ENCODE assay signal across 20 cellular contexts in genomic region chr13:99295488-99296252, GRCh38. TPM values are rescaled to one million over a fixed set of nuclear protein-coding genes. Genes with fewer than 3 reads are reported as not detected.
DNase-seq lines count a peak whose midpoint lies in the region; ATAC-seq lines count a peak whose summit lies in the region.
"Had no signal": no experiment of that assay in that cellular context is flagged by ENCODE, and none has a peak within 500 bp of the region (broad histone marks: within the 10 kb centered on the region; RNA-seq: fewer than 3 reads in every experiment).

No MANE protein-coding gene starts in this region.

- ATAC-seq in CD4-positive, CD25-positive, alpha-beta regulatory T cell (ENCODE audit: low read depth in 2 of 2) = no peak
- ATAC-seq in activated CD8-positive, alpha-beta T cell treated with anti-CD3 and anti-CD28 coated beads, Interleukin-2, amount 10 ng/mL, durations not matched to agents 7 days and 5 days = no peak
- ATAC-seq in HG02981 (IDR thresholded peaks at IDR 0.05; ENCODE audit: unreplicated experiment) = no peak
- no peak for ATAC-seq in HG02623 (IDR thresholded peaks at IDR 0.05; ENCODE audit: unreplicated experiment)
- no peak for ATAC-seq in left lobe of liver
- ATAC-seq in HG03108 (IDR thresholded peaks at IDR 0.05; ENCODE audit: unreplicated experiment) = no peak
- ATAC-seq: upper lobe of right lung had no signal

- no peaks in the 10 kb centered on the region for H3K9me3 ChIP-seq in CD4-positive, CD25-positive, alpha-beta regulatory T cell (ENCODE audit: control insufficient read depth in 2 of 2, low read length in 2 of 2)
- no peaks in the 10 kb centered on the region for H3K9me3 ChIP-seq in CD8-positive, alpha-beta memory T cell (ENCODE audit: low read length)
- H3K9me3 ChIP-seq: BE2C, stomach, upper lobe of right lung had no signal

- H3K9me3 Mint-ChIP-seq in CD4-positive, CD25-positive, alpha-beta regulatory T cell = no peaks in the 10 kb centered on the region
- H3K9me3 Mint-ChIP-seq in CD8-positive, alpha-beta memory T cell = no peaks in the 10 kb centered on the region
- no peaks in the 10 kb centered on the region for H3K9me3 Mint-ChIP-seq in activated CD8-positive, alpha-beta T cell treated with anti-CD3 and anti-CD28 coated beads, Interleukin-2, amount 10 ng/mL, durations not matched to agents 7 days and 5 days (ENCODE audit: insufficient read depth)
- H3K9me3 Mint-ChIP-seq in immature natural killer cell = no peaks in the 10 kb centered on the region
- H3K9me3 Mint-ChIP-seq: endodermal cell had no signal

- peaks cover 33% of the 10 kb centered on the region for H3K36me3 Mint-ChIP-seq in CD4-positive, CD25-positive, alpha-beta regulatory T cell
- H3K36me3 Mint-ChIP-seq in CD8-positive, alpha-beta memory T cell = peaks cover 16 to 78% (median 33%) of the 10 kb centered on the region in 3 donors
- H3K36me3 Mint-ChIP-seq in activated CD8-positive, alpha-beta T cell treated with anti-CD3 and anti-CD28 coated beads, Interleukin-2, amount 10 ng/mL, durations not matched to agents 7 days and 5 days (ENCODE audit: low read depth) = peaks cover 55% of the 10 kb centered on the region
- peaks cover 6 to 21% (median 13%) of the 10 kb centered on the region in 3 donors for H3K36me3 Mint-ChIP-seq in immature natural killer cell

- peak overlapping the region; percentile 96 for H3K4me3 ChIP-seq in CD4-positive, CD25-positive, alpha-beta regulatory T cell (ENCODE audit: low read depth, low read length)
- no peak overlapping the region for H3K4me3 ChIP-seq in CD8-positive, alpha-beta memory T cell (ENCODE audit: low read length)
- H3K4me3 ChIP-seq: stomach, upper lobe of right lung had no signal

- H3K27me3 ChIP-seq in CD4-positive, CD25-positive, alpha-beta regulatory T cell (ENCODE audit: control insufficient read depth, insufficient read depth, low read length) = no peaks in the 10 kb centered on the region
- no peaks in the 10 kb centered on the region for H3K27me3 ChIP-seq in CD8-positive, alpha-beta memory T cell (ENCODE audit: insufficient read depth, low read length, poor library complexity, severe bottlenecking)
- H3K27me3 ChIP-seq: BE2C, stomach, upper lobe of right lung had no signal

- H3K4me1 Mint-ChIP-seq in CD4-positive, CD25-positive, alpha-beta regulatory T cell = peaks cover 61 to 86% (median 73%) of the 10 kb centered on the region in 4 donors
- H3K4me1 Mint-ChIP-seq in CD8-positive, alpha-beta memory T cell = peaks cover 76 to 98% (median 96%) of the 10 kb centered on the region in 3 donors
- H3K4me1 Mint-ChIP-seq in activated CD8-positive, alpha-beta T cell treated with anti-CD3 and anti-CD28 coated beads, Interleukin-2, amount 10 ng/mL, durations not matched to agents 7 days and 5 days (ENCODE audit: low read depth) = peaks cover 69% of the 10 kb centered on the region
- H3K4me1 Mint-ChIP-seq in immature natural killer cell = peaks cover 50 to 83% of the 10 kb centered on the region in 2 donors

- H3K27me3 Mint-ChIP-seq in CD4-positive, CD25-positive, alpha-beta regulatory T cell = no peaks in the 10 kb centered on the region
- H3K27me3 Mint-ChIP-seq in CD8-positive, alpha-beta memory T cell = no peaks in the 10 kb centered on the region
- no peaks in the 10 kb centered on the region for H3K27me3 Mint-ChIP-seq in activated CD8-positive, alpha-beta T cell treated with anti-CD3 and anti-CD28 coated beads, Interleukin-2, amount 10 ng/mL, durations not matched to agents 7 days and 5 days (ENCODE audit: low read depth)
- peaks cover 0 to 5% (median 3%) of the 10 kb centered on the region in 3 donors for H3K27me3 Mint-ChIP-seq in immature natural killer cell (ENCODE audit: low read depth in 3 of 3)

- peaks cover 47% of the 10 kb centered on the region for H3K36me3 ChIP-seq in CD4-positive, CD25-positive, alpha-beta regulatory T cell (ENCODE audit: control insufficient read depth, insufficient read depth, low read length)
- H3K36me3 ChIP-seq in CD8-positive, alpha-beta memory T cell (ENCODE audit: insufficient read depth, low read length) = peaks cover 15% of the 10 kb centered on the region
- H3K36me3 ChIP-seq: BE2C had no signal

- CTCF ChIA-PET in CD8-positive, alpha-beta memory T cell (lab: Charles Lee) = interaction anchor here (1.8 to 3.0 kb wide), 2 partner anchors 26 to 140 kb away, joined by 6 to 22 read pairs; no protein-coding TSS in a partner anchor
- CTCF ChIA-PET in activated CD8-positive, alpha-beta T cell treated with anti-CD3 and anti-CD28 coated beads, Interleukin-2, amount 10 ng/mL, durations not matched to agents 7 days and 5 days (lab: Charles Lee) = interaction anchor here (1.4 to 4.4 kb wide), 6 partner anchors 19 to 119 kb away, joined by 4 to 17 read pairs (median 6); no protein-coding TSS in a partner anchor

- POLR2A ChIA-PET in CD8-positive, alpha-beta memory T cell (lab: Charles Lee) = interaction anchor here (1.5 to 1.6 kb wide), 2 partner anchors 9 to 11 kb away, joined by 4 to 5 read pairs; partner anchors contain the start of gene GPR183
- POLR2A ChIA-PET in activated CD8-positive, alpha-beta T cell treated with anti-CD3 and anti-CD28 coated beads, Interleukin-2, amount 10 ng/mL, durations not matched to agents 7 days and 5 days (lab: Charles Lee) = interaction anchor here (0.6 to 1.0 kb wide), 3 partner anchors 19 to 138 kb away, joined by 3 read pairs; no protein-coding TSS in a partner anchor

- peaks cover 76% of the 10 kb centered on the region for H3K4me1 ChIP-seq in CD4-positive, CD25-positive, alpha-beta regulatory T cell (ENCODE audit: control insufficient read depth, insufficient read depth, low read length, poor library complexity, severe bottlenecking)
- peaks cover 84% of the 10 kb centered on the region for H3K4me1 ChIP-seq in CD8-positive, alpha-beta memory T cell (ENCODE audit: insufficient read depth, low read length)
- H3K4me1 ChIP-seq: BE2C, upper lobe of right lung had no signal

- DNase-seq in CD4-positive, CD25-positive, alpha-beta regulatory T cell = no peak
- no peak for DNase-seq in CD8-positive, alpha-beta memory T cell
- no peak for DNase-seq in activated CD8-positive, alpha-beta T cell treated with anti-CD3 and anti-CD28 coated beads, Interleukin-2, amount 10 ng/mL, durations not matched to agents 7 days and 5 days
- DNase-seq in immature natural killer cell (no peak), left lobe of liver (ENCODE audit: low spot score) (no peak)
- DNase-seq: anterior cingulate cortex, BE2C, cerebellar nuclear complex, endodermal cell, islet precursor cell, mammary epithelial cell, NCI-H1694, NCI-H345, stomach, upper lobe of right lung had no signal

- peak overlapping the region; percentile 70 to 90 (median 83) for H3K27ac Mint-ChIP-seq in CD4-positive, CD25-positive, alpha-beta regulatory T cell
- peak overlapping the region; percentile 77 to 98 (median 92) for H3K27ac Mint-ChIP-seq in CD8-positive, alpha-beta memory T cell
- peak overlapping the region; percentile 60 for H3K27ac Mint-ChIP-seq in activated CD8-positive, alpha-beta T cell treated with anti-CD3 and anti-CD28 coated beads, Interleukin-2, amount 10 ng/mL, durations not matched to agents 7 days and 5 days
- H3K27ac Mint-ChIP-seq in immature natural killer cell = peak overlapping the region in 5 of 6 donors; percentile 13 to 71 (median 48)
- H3K27ac Mint-ChIP-seq: endodermal cell had no signal

- H3K4me3 Mint-ChIP-seq in CD4-positive, CD25-positive, alpha-beta regulatory T cell = peak overlapping the region; percentile 68 to 94 (median 80)
- peak overlapping the region; percentile 6 to 84 (median 71) for H3K4me3 Mint-ChIP-seq in CD8-positive, alpha-beta memory T cell
- peak overlapping the region; percentile 19 for H3K4me3 Mint-ChIP-seq in activated CD8-positive, alpha-beta T cell treated with anti-CD3 and anti-CD28 coated beads, Interleukin-2, amount 10 ng/mL, durations not matched to agents 7 days and 5 days
- H3K4me3 Mint-ChIP-seq in immature natural killer cell = peak overlapping the region in 4 of 5 donors; percentile 5 to 55 (median 16)
- H3K4me3 Mint-ChIP-seq: endodermal cell had no signal

- H3K27ac ChIP-seq in CD4-positive, CD25-positive, alpha-beta regulatory T cell (ENCODE audit: insufficient read depth, low read length, poor library complexity, severe bottlenecking) = peak overlapping the region; percentile 79
- no peak overlapping the region for H3K27ac ChIP-seq in CD8-positive, alpha-beta memory T cell (ENCODE audit: low read depth, low read length)
- H3K27ac ChIP-seq: upper lobe of right lung had no signal

RNA-seq across cellular contexts. Expression of gene GPR183, which starts 11.5 kb away (rescaled TPM):
- total RNA-seq in CD4-positive, CD25-positive, alpha-beta regulatory T cell = 206 TPM
- polyA plus RNA-seq in CD4-positive, CD25-positive, alpha-beta regulatory T cell = 100 to 1,000 TPM; 262 to 418 (median 324) TPM
- total RNA-seq in CD8-positive, alpha-beta memory T cell = 10 to 100 TPM; 61.5 to 62.8 TPM
- 232 TPM for polyA plus RNA-seq in CD8-positive, alpha-beta memory T cell
- 1 to 10 TPM; 5.0 to 5.2 TPM for total RNA-seq in activated CD8-positive, alpha-beta T cell treated with anti-CD3 and anti-CD28 coated beads, Interleukin-2, amount 10 ng/mL, durations not matched to agents 7 days and 5 days
- 100 to 1,000 TPM in 1 of 3 donors, 10 to 100 TPM in 2; 63.2 to 154 (median 87.1) TPM for polyA plus RNA-seq in immature natural killer cell
- 0.70 TPM for total RNA-seq in left lobe of liver
- total RNA-seq: mammary epithelial cell had no signal
- polyA plus RNA-seq: mammary epithelial cell, neural cell had no signal

RNA-seq across cellular contexts. Expression of gene GPR18, which starts 37.5 kb away (rescaled TPM):
- total RNA-seq in CD4-positive, CD25-positive, alpha-beta regulatory T cell = 8.6 TPM
- 10 to 100 TPM in 2 of 4 donors, 1 to 10 TPM in 2; 6.1 to 22.6 (median 10.5) TPM for polyA plus RNA-seq in CD4-positive, CD25-positive, alpha-beta regulatory T cell
- total RNA-seq in CD8-positive, alpha-beta memory T cell = 10 to 100 TPM; 15.2 to 16.2 TPM
- 32.4 TPM for polyA plus RNA-seq in CD8-positive, alpha-beta memory T cell
- total RNA-seq in activated CD8-positive, alpha-beta T cell treated with anti-CD3 and anti-CD28 coated beads, Interleukin-2, amount 10 ng/mL, durations not matched to agents 7 days and 5 days = 10 to 100 TPM; 16.2 to 16.6 TPM
- polyA plus RNA-seq in immature natural killer cell = 10 to 100 TPM; 10.1 to 30.0 (median 21.1) TPM
- total RNA-seq in left lobe of liver = 0.15 TPM
- total RNA-seq: endodermal cell, M059J, mammary epithelial cell, stomach had no signal
- polyA plus RNA-seq: mammary epithelial cell, neural cell had no signal

Comparison
In these comparisons a context has a peak if more than half of its experiments do, and no peak if none do; other contexts are left out.
1. H3K4me3 Mint-ChIP-seq: peak in every context shown above with its lines; median percentile 80 in CD4-positive, CD25-positive, alpha-beta regulatory T cell; 71 in CD8-positive, alpha-beta memory T cell; 19 in activated CD8-positive, alpha-beta T cell treated with anti-CD3 and anti-CD28 coated beads, Interleukin-2, amount 10 ng/mL, durations not matched to agents 7 days and 5 days; 16 in immature natural killer cell.
2. RNA of gene GPR183, which starts 11.5 kb away (total RNA-seq): 206 TPM in CD4-positive, CD25-positive, alpha-beta regulatory T cell (single experiment) and 61.5 to 62.8 TPM in CD8-positive, alpha-beta memory T cell; 5.0 to 5.2 TPM in activated CD8-positive, alpha-beta T cell treated with anti-CD3 and anti-CD28 coated beads, Interleukin-2, amount 10 ng/mL, durations not matched to agents 7 days and 5 days and 0.70 TPM in left lobe of liver (single experiment); every median in the first group is over 10 times any median in the second.
3. Peak in every context shown above with its lines, with median percentiles within 50 percentile points of each other: H3K27ac Mint-ChIP-seq.